In the genomic region with DNA sequence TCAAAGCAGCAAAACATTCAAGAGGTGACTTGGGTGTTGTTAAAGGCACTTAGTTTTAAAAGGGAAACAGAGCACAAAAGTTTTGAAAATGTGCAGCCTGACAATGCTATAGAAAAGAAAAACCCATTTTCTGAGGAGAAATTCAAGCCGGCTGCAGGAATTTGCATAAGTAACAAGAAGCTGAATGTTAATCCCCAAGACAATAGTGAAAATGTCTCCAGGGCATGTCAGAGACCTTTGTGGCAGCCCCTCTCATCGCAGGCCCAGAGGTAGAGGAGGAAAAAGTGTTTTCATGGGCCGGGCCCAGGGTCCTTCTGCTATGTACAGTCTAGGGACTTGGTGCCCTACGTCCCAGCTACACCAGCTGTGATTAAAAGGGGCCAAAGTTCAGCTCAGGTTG, we compare ENCODE assay signal across 28 cellular contexts.
"Had no signal": no experiment of that assay in that cellular context is flagged by ENCODE, and none has a peak within 500 bp of the region (broad histone marks: within the 10 kb centered on the region; RNA-seq: fewer than 3 reads in every experiment).

No MANE protein-coding gene starts in this region.

- H3K36me3 Mint-ChIP-seq: naive B cell; neural progenitor cell; stimulated activated naive B cell treated with anti-CD40 and anti-IgM and Interleukin-4, amounts not matched to agents 10 μg/mL and 1 μg/mL and 100 μg/mL, for 72 hours had no signal

- H3K27ac Mint-ChIP-seq: immature natural killer cell; mesothelial cell of epicardium; naive B cell; natural killer cell; nephron progenitor cell; neural progenitor cell; progenitor cell of endocrine pancreas; stimulated activated naive B cell treated with anti-CD40 and anti-IgM and Interleukin-4, amounts not matched to agents 10 μg/mL and 1 μg/mL and 100 μg/mL, for 72 hours had no signal

- DNase-seq: hypothalamus; immature natural killer cell; left ventricle myocardium inferior; mesendoderm; naive B cell; natural killer cell; nephron progenitor cell; occipital lobe; right lobe of liver; stimulated activated CD4-positive, alpha-beta T cell treated with anti-CD3 and anti-CD28 coated beads, Interleukin-12 subunit alpha, Interleukin-12 subunit beta, amount 100 ng/mL, for 4 hours; stimulated activated CD4-positive, alpha-beta T cell treated with anti-CD3 and anti-CD28 coated beads, Interleukin-15, amount 100 ng/mL, for 24 hours; stimulated activated CD4-positive, alpha-beta T cell treated with anti-CD3 and anti-CD28 coated beads, Interleukin-2, amount 100 ng/mL, for 24 hours; stimulated activated CD4-positive, alpha-beta T cell treated with anti-CD3 and anti-CD28 coated beads, Interleukin-4, amount 100 ng/mL, for 1 hour; stimulated activated naive B cell treated with anti-CD40 and anti-IgM and Interleukin-4, amounts not matched to agents 10 μg/mL and 1 μg/mL and 100 μg/mL, for 72 hours; stimulated activated naive CD8-positive, alpha-beta T cell treated with anti-CD3 and anti-CD28 coated beads, Interleukin-15, Interleukin-2, amounts not matched to agents 100 U/mL and 50 U/mL, for 24 hours; stomach; testis; thyroid gland; transverse colon; upper lobe of left lung had no signal

- H3K9me3 ChIP-seq: neutrophil, right lobe of liver, testis, thyroid gland had no signal

- H3K27ac ChIP-seq: left ventricle myocardium inferior, neural progenitor cell, neutrophil, parathyroid adenoma, right atrium auricular region, right lobe of liver, stomach, testis, thyroid gland, transverse colon, upper lobe of left lung had no signal

- H3K4me3 Mint-ChIP-seq: immature natural killer cell; mesothelial cell of epicardium; naive B cell; natural killer cell; nephron progenitor cell; neural progenitor cell; stimulated activated naive B cell treated with anti-CD40 and anti-IgM and Interleukin-4, amounts not matched to agents 10 μg/mL and 1 μg/mL and 100 μg/mL, for 72 hours had no signal

- H3K27me3 Mint-ChIP-seq: naive B cell; progenitor cell of endocrine pancreas; stimulated activated naive B cell treated with anti-CD40 and anti-IgM and Interleukin-4, amounts not matched to agents 10 μg/mL and 1 μg/mL and 100 μg/mL, for 72 hours had no signal

- H3K36me3 ChIP-seq: left ventricle myocardium inferior, neural progenitor cell, neutrophil, right atrium auricular region, right lobe of liver, stomach, thyroid gland, transverse colon, upper lobe of left lung had no signal

- H3K4me1 Mint-ChIP-seq: immature natural killer cell; mesothelial cell of epicardium; naive B cell; natural killer cell; nephron progenitor cell; neural progenitor cell; stimulated activated naive B cell treated with anti-CD40 and anti-IgM and Interleukin-4, amounts not matched to agents 10 μg/mL and 1 μg/mL and 100 μg/mL, for 72 hours had no signal

- H3K4me1 ChIP-seq: left ventricle myocardium inferior, neural progenitor cell, parathyroid adenoma, right atrium auricular region, right lobe of liver, stomach, testis, thyroid gland, transverse colon, upper lobe of left lung had no signal

- H3K27me3 ChIP-seq: neural progenitor cell, neutrophil, right atrium auricular region, right lobe of liver, stomach, testis, thyroid gland, transverse colon, upper lobe of left lung had no signal

- ATAC-seq: natural killer cell; right lobe of liver; stimulated activated naive B cell treated with anti-CD40 and anti-IgM and Interleukin-4, amounts not matched to agents 10 μg/mL and 1 μg/mL and 100 μg/mL, for 72 hours; stimulated activated naive CD8-positive, alpha-beta T cell treated with anti-CD3 and anti-CD28 coated beads, Interleukin-15, Interleukin-2, amounts not matched to agents 100 U/mL and 50 U/mL, for 24 hours had no signal

- H3K4me3 ChIP-seq: left ventricle myocardium inferior, lung, neural progenitor cell, right atrium auricular region, right lobe of liver, smooth muscle cell, stomach, testis, thyroid gland, transverse colon, upper lobe of left lung had no signal
